28 cellular contexts compared by ENCODE assay signal in genomic region chr6:68122032-68122431, GRCh38.
"Had no signal": no experiment of that assay in that cellular context is flagged by ENCODE, and none has a peak within 500 bp of the region (broad histone marks: within the 10 kb centered on the region; RNA-seq: fewer than 3 reads in every experiment).

No MANE protein-coding gene starts in this region.

- H3K4me1 ChIP-seq: neural progenitor cell, parathyroid adenoma, psoas muscle, right lobe of liver, sigmoid colon, stomach, thyroid gland, tibial nerve, upper lobe of left lung, uterus had no signal

- H3K27ac ChIP-seq: neural progenitor cell, ovary, parathyroid adenoma, psoas muscle, right lobe of liver, sigmoid colon, stomach, thoracic aorta, thyroid gland, tibial nerve, upper lobe of left lung, uterus had no signal

- H3K4me1 Mint-ChIP-seq: natural killer cell; nephron; neural progenitor cell; stimulated activated effector memory CD8-positive, alpha-beta T cell treated with anti-CD3 and anti-CD28 coated beads, Interleukin-12 subunit alpha, Interleukin-12 subunit beta, amount 100 ng/mL, for 72 hours had no signal

- H3K4me3 ChIP-seq: neural progenitor cell, ovary, psoas muscle, right lobe of liver, sigmoid colon, stomach, thoracic aorta, thyroid gland, tibial nerve, upper lobe of left lung, uterus had no signal

- H3K4me2 ChIP-seq: neural progenitor cell had no signal

- FAIRE-seq: small intestine had no signal

- H3K4me3 Mint-ChIP-seq: natural killer cell; nephron; neural progenitor cell; stimulated activated effector memory CD8-positive, alpha-beta T cell treated with anti-CD3 and anti-CD28 coated beads, Interleukin-12 subunit alpha, Interleukin-12 subunit beta, amount 100 ng/mL, for 72 hours; stimulated activated naive B cell treated with anti-CD40 and anti-IgM and Interleukin-4, amounts not matched to agents 10 μg/mL and 1 μg/mL and 100 μg/mL, for 72 hours; stimulated activated naive CD8-positive, alpha-beta T cell treated with anti-CD3 and anti-CD28 coated beads, Interleukin-15, Interleukin-2, amounts not matched to agents 100 ng/mL and 50 ng/mL, for 24 hours had no signal

- ATAC-seq: natural killer cell; psoas muscle; right cardiac atrium; right lobe of liver; stimulated activated effector memory CD8-positive, alpha-beta T cell treated with anti-CD3 and anti-CD28 coated beads, Interleukin-12 subunit alpha, Interleukin-12 subunit beta, amount 100 ng/mL, for 72 hours; stimulated activated naive B cell treated with anti-CD40 and anti-IgM and Interleukin-4, amounts not matched to agents 10 μg/mL and 1 μg/mL and 100 μg/mL, for 72 hours had no signal

- DNase-seq: natural killer cell; occipital lobe; ovary; posterior cingulate gyrus; psoas muscle; right cardiac atrium; right lobe of liver; sigmoid colon; small intestine; stimulated activated CD4-positive, alpha-beta T cell treated with anti-CD3 and anti-CD28 coated beads, Interleukin-15, amount 100 ng/mL, for 24 hours; stimulated activated CD4-positive, alpha-beta T cell treated with anti-CD3 and anti-CD28 coated beads, Interleukin-2, amount 100 ng/mL, for 24 hours; stimulated activated CD4-positive, alpha-beta T cell treated with anti-CD3 and anti-CD28 coated beads, Interleukin-2, amount 100 ng/mL, for 48 hours; stimulated activated CD4-positive, alpha-beta T cell treated with anti-CD3 and anti-CD28 coated beads, Interleukin-4, amount 100 ng/mL, for 24 hours; stimulated activated naive B cell treated with anti-CD40 and anti-IgM and Interleukin-4, amounts not matched to agents 10 μg/mL and 1 μg/mL and 100 μg/mL, for 72 hours; stimulated activated naive CD4-positive, alpha-beta T cell treated with Interleukin-2 at 50 U/mL for 16 hours; stomach; thyroid gland; trophoblast cell; upper lobe of left lung; uterus had no signal

- H3K27ac Mint-ChIP-seq: natural killer cell; nephron; neural progenitor cell; progenitor cell of endocrine pancreas; stimulated activated effector memory CD8-positive, alpha-beta T cell treated with anti-CD3 and anti-CD28 coated beads, Interleukin-12 subunit alpha, Interleukin-12 subunit beta, amount 100 ng/mL, for 72 hours; stimulated activated naive B cell treated with anti-CD40 and anti-IgM and Interleukin-4, amounts not matched to agents 10 μg/mL and 1 μg/mL and 100 μg/mL, for 72 hours; stimulated activated naive CD8-positive, alpha-beta T cell treated with anti-CD3 and anti-CD28 coated beads, Interleukin-15, Interleukin-2, amounts not matched to agents 100 ng/mL and 50 ng/mL, for 24 hours had no signal

- H3K79me2 ChIP-seq: parathyroid adenoma had no signal

- H2AFZ ChIP-seq: neural progenitor cell, parathyroid adenoma had no signal

- H3K36me3 Mint-ChIP-seq: natural killer cell; stimulated activated effector memory CD8-positive, alpha-beta T cell treated with anti-CD3 and anti-CD28 coated beads, Interleukin-12 subunit alpha, Interleukin-12 subunit beta, amount 100 ng/mL, for 72 hours had no signal

- H3K27me3 ChIP-seq: neural progenitor cell, ovary, right lobe of liver, sigmoid colon, stomach, thyroid gland, tibial nerve, upper lobe of left lung, uterus had no signal

- H3K9me3 ChIP-seq: ovary, right lobe of liver, thoracic aorta, thyroid gland, uterus had no signal

- H3K9ac ChIP-seq: neural progenitor cell, parathyroid adenoma had no signal

- H3K27me3 Mint-ChIP-seq: progenitor cell of endocrine pancreas; stimulated activated naive B cell treated with anti-CD40 and anti-IgM and Interleukin-4, amounts not matched to agents 10 μg/mL and 1 μg/mL and 100 μg/mL, for 72 hours; stimulated activated naive CD8-positive, alpha-beta T cell treated with anti-CD3 and anti-CD28 coated beads, Interleukin-15, Interleukin-2, amounts not matched to agents 100 ng/mL and 50 ng/mL, for 24 hours had no signal

- H3K36me3 ChIP-seq: neural progenitor cell, ovary, right lobe of liver, sigmoid colon, stomach, thoracic aorta, thyroid gland, tibial nerve, upper lobe of left lung, uterus had no signal
